8 cellular contexts compared by ENCODE assay signal in genomic region chr1:41118645-41119044, GRCh38.
"Had no signal": no experiment of that assay in that cellular context is flagged by ENCODE, and none has a peak within 500 bp of the region (broad histone marks: within the 10 kb centered on the region; RNA-seq: fewer than 3 reads in every experiment).

No MANE protein-coding gene starts in this region.

- H3K9me3 ChIP-seq: HAP-1 had no signal

- DNase-seq: GM23248, GOT3, HFFc6, KBM-7 had no signal

- H2AFZ ChIP-seq: GM23248 had no signal

- FAIRE-seq: HepG2 had no signal

- H3K4me3 ChIP-seq: GM23248, HAP-1 had no signal

- H3K4me1 ChIP-seq: HAP-1 had no signal

- H3K27ac ChIP-seq: GM23248, HL-60 had no signal

- ATAC-seq: HCT116, HepG2 had no signal

- H3K9ac ChIP-seq: GM23248 had no signal
